Comparison of ENCODE assay signal across 9 cellular contexts in genomic region chr1:205849619-205850355, GRCh38. TPM values are rescaled to one million over a fixed set of nuclear protein-coding genes. Genes with fewer than 3 reads are reported as not detected.
DNase-seq lines count a peak whose midpoint lies in the region; TF ChIP-seq lines count a peak whose summit lies in the region.
"Had no signal": no experiment of that assay in that cellular context is flagged by ENCODE, and none has a peak within 500 bp of the region (broad histone marks: within the 10 kb centered on the region; RNA-seq: fewer than 3 reads in every experiment).

A gene with protein sequence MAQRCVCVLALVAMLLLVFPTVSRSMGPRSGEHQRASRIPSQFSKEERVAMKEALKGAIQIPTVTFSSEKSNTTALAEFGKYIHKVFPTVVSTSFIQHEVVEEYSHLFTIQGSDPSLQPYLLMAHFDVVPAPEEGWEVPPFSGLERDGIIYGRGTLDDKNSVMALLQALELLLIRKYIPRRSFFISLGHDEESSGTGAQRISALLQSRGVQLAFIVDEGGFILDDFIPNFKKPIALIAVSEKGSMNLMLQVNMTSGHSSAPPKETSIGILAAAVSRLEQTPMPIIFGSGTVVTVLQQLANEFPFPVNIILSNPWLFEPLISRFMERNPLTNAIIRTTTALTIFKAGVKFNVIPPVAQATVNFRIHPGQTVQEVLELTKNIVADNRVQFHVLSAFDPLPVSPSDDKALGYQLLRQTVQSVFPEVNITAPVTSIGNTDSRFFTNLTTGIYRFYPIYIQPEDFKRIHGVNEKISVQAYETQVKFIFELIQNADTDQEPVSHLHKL (minus strand): TSS chr1:205850132. CDS start chr1:205850072, 60 bp downstream.

- H3K9me3 ChIP-seq in esophagus squamous epithelium (no peaks in the 10 kb centered on the region), stomach (no peaks in the 10 kb centered on the region)

- no peak for TF ChIP-seq EP300 in stomach (IDR thresholded peaks at IDR 0.05)

- H3K4me2 ChIP-seq in KMS-11 = peak within 1 kb of the TSS; percentile 2; the same call in 1 of the 2 replicates

- no peaks in the 10 kb centered on the region for H3K79me2 ChIP-seq in KMS-11 (ENCODE audit: insufficient read depth, low read depth)

- TF ChIP-seq POLR2A in esophagus squamous epithelium (IDR thresholded peaks at IDR 0.05) (no peak), stomach (IDR thresholded peaks at IDR 0.05) (no peak)

- no peaks in the 10 kb centered on the region for H3K27me3 Mint-ChIP-seq in nephron progenitor cell (ENCODE audit: low read depth, poor library complexity)

- peak within 1 kb of the TSS; percentile 15; the same call in 1 of the 2 replicates for H2AFZ ChIP-seq in KMS-11 (ENCODE audit: low read depth)

- H3K4me1 ChIP-seq in KMS-11 (ENCODE audit: low read depth, poor library complexity, severe bottlenecking) = no peaks in the 10 kb centered on the region
- H3K4me1 ChIP-seq in esophagus squamous epithelium = peaks cover 3 to 7% (median 5%) of the 10 kb centered on the region in 3 donors
- H3K4me1 ChIP-seq in stomach = peaks cover 0 to 24% (median 14%) of the 10 kb centered on the region in 4 donors

- H3K36me3 ChIP-seq in KMS-11 (ENCODE audit: insufficient read depth) (no peaks in the 10 kb centered on the region), esophagus squamous epithelium (no peaks in the 10 kb centered on the region), stomach (no peaks in the 10 kb centered on the region)

- H3K4me3 Mint-ChIP-seq in nephron progenitor cell = no peak within 1 kb of the TSS

- intact Hi-C loops in esophagus squamous epithelium (cut with DNase I) = no loop called here
- intact Hi-C loops in stomach (cut with DNase I; ENCODE audit: low total_unique reads) = no loop called here

- H4K20me1 ChIP-seq in KMS-11 (ENCODE audit: insufficient read depth) = no peaks in the 10 kb centered on the region

- H3K27ac ChIP-seq in KMS-11 = no peak within 1 kb of the TSS
- H3K27ac ChIP-seq in esophagus squamous epithelium = peak within 1 kb of the TSS in 1 of 4 donors; percentile 29
- H3K27ac ChIP-seq in stomach = peak within 1 kb of the TSS in 3 of 5 donors; percentile 1 to 66 (median 19)
- H3K27ac ChIP-seq: 22Rv1 had no signal

- peaks cover 30% of the 10 kb centered on the region for H3K36me3 Mint-ChIP-seq in nephron progenitor cell (ENCODE audit: low read depth)

- H3K9ac ChIP-seq in KMS-11 = peak within 1 kb of the TSS; percentile 16; the same call in 1 of the 2 replicates

- H3K27ac Mint-ChIP-seq in nephron progenitor cell = no peak within 1 kb of the TSS

- H3K27me3 ChIP-seq in KMS-11 (ENCODE audit: insufficient read depth, low read depth) (no peaks in the 10 kb centered on the region), esophagus squamous epithelium (no peaks in the 10 kb centered on the region), stomach (no peaks in the 10 kb centered on the region)

- DNase-seq in NCI-H1417 (lab: John Stamatoyannopoulos, UW) = peak in 2 of 3 experiments; percentile 50 to 79
- no peak for DNase-seq in NCI-H1417 treated with DMSO at 0.1 percent for 48 hours (lab: John Stamatoyannopoulos, UW)
- peak; percentile 61 for DNase-seq in activated T-cell treated with anti-CD3 and anti-CD28 coated beads for 1 hour (ENCODE audit: low read depth)
- DNase-seq in esophagus squamous epithelium (lab: John Stamatoyannopoulos, UW) = peak; percentile 53
- DNase-seq in occipital lobe (lab: John Stamatoyannopoulos, UW) = peak; percentile 79
- DNase-seq in stomach = peak; percentile 67
- no peak for DNase-seq in nephron progenitor cell

- H3K4me3 ChIP-seq in KMS-11 (IDR thresholded peaks at IDR 0.05; ENCODE audit: insufficient read depth, low read depth, low read length) (no peak within 1 kb of the TSS), esophagus squamous epithelium (peak within 1 kb of the TSS; percentile 4 to 60 (median 42)), stomach (peak within 1 kb of the TSS; percentile 31 to 45 (median 36))

- TF ChIP-seq CTCF in KMS-11 (conservative IDR thresholded peaks at IDR 0.05; ENCODE audit: low read depth, low read length) = no peak
- TF ChIP-seq CTCF in esophagus squamous epithelium (IDR thresholded peaks at IDR 0.05) = no peak
- TF ChIP-seq CTCF in stomach (IDR thresholded peaks at IDR 0.05) = no peak
- no peak for TF ChIP-seq CTCF in nephron progenitor cell (IDR thresholded peaks at IDR 0.05)

- WGBS in esophagus squamous epithelium, 2 donors = 42 to 69% methylated on average over 24 to 38 of the region's 39 CpGs
- 33 to 86% (median 63%) methylated on average over 35 to 39 of the region's 39 CpGs for WGBS in stomach, 5 donors

- peaks cover 6% of the 10 kb centered on the region for H3K4me1 Mint-ChIP-seq in nephron progenitor cell

- peaks cover 28% of the 10 kb centered on the region for H3K9me3 Mint-ChIP-seq in nephron progenitor cell

RNA-seq across cellular contexts. Expression of the gene that starts here (rescaled TPM):
- total RNA-seq in esophagus squamous epithelium = under 1 TPM in 1 of 4 donors, not detected in 3; 0.57 TPM
- not detected for total RNA-seq in occipital lobe
- total RNA-seq in stomach = 10 to 100 TPM in 1 of 5 donors, 1 to 10 TPM in 3, not detected in 1; 1.2 to 12.3 (median 3.1) TPM
- 1 to 10 TPM in 1 of 3 donors, under 1 TPM in 1, not detected in 1; 0.45 to 3.6 TPM for polyA plus RNA-seq in stomach

Comparison
In these comparisons a context has a peak if more than half of its experiments do, and no peak if none do; other contexts are left out.
1. DNase-seq: peak in NCI-H1417 (2 of 3), activated T-cell treated with anti-CD3 and anti-CD28 coated beads for 1 hour (single experiment) and stomach (single experiment); none in NCI-H1417 treated with DMSO at 0.1 percent for 48 hours (single experiment) and nephron progenitor cell (single experiment).
2. Peak in DNase-seq and H3K4me3 ChIP-seq in esophagus squamous epithelium; RNA of the gene not detected or under 1 TPM.
3. Peak in DNase-seq in occipital lobe; RNA of the gene not detected or under 1 TPM.